In genomic region chr9:21558627-21559401, GRCh38 we compare ENCODE assay signal across 2 cellular contexts.
TF ChIP-seq lines count a peak whose summit lies in the region.

No MANE protein-coding gene starts in this region.

TF ChIP-seq in liver, 16 proteins besides CTCF, POLR2A, EP300 and RAD21 (continued from another document):
- TF ChIP-seq ZBTB33 (IDR thresholded peaks at IDR 0.05) (no peak), YY1 (IDR thresholded peaks at IDR 0.05) (no peak), SP1 (IDR thresholded peaks at IDR 0.05) (no peak), EGR1 (IDR thresholded peaks at IDR 0.05; ENCODE audit: low read depth in 2 of 2) (no peak), HNF4A (conservative IDR thresholded peaks at IDR 0.05) (no peak), NR2F2 (IDR thresholded peaks at IDR 0.05) (no peak), FOXA2 (IDR thresholded peaks at IDR 0.05) (no peak), MAX (IDR thresholded peaks at IDR 0.05) (no peak), ATF3 (IDR thresholded peaks at IDR 0.05) (no peak)

TF ChIP-seq in HepG2, 621 proteins besides CTCF, POLR2A, EP300 and RAD21 (continued from another document):
- TF ChIP-seq ZNF576 (CRISPR knock-in tag; IDR thresholded peaks at IDR 0.05): no peak
